ENCODE assay signal across 10 cellular contexts in genomic region chr1:114467491-114467890, GRCh38. TPM values are rescaled to one million over a fixed set of nuclear protein-coding genes. Genes with fewer than 3 reads are reported as not detected.
DNase-seq lines count a peak whose midpoint lies in the region; ATAC-seq, FAIRE-seq and TF ChIP-seq lines count a peak whose summit lies in the region.
"Had no signal": no experiment of that assay in that cellular context is flagged by ENCODE, and none has a peak within 500 bp of the region (broad histone marks: within the 10 kb centered on the region; RNA-seq: fewer than 3 reads in every experiment).

No MANE protein-coding gene starts in this region.

- peaks cover 20 to 23% of the 10 kb centered on the region in 2 donors for H3K4me1 ChIP-seq in naive thymus-derived CD4-positive, alpha-beta T cell (ENCODE audit: control insufficient read depth in 2 of 2, insufficient read depth in 2 of 2, low read length in 2 of 2)
- H3K4me1 ChIP-seq in small intestine (ENCODE audit: control insufficient read depth in 2 of 2, insufficient read depth in 1 of 2, low read depth in 1 of 2, low read length in 1 of 2) (peaks cover 0 to 17% of the 10 kb centered on the region in 2 donors), PC-3 (ENCODE audit: insufficient read depth, low read length) (peaks cover 22% of the 10 kb centered on the region)

- no peak overlapping the region for H2AFZ ChIP-seq in PC-3 (ENCODE audit: low read length)
- H2AFZ ChIP-seq: PC-9 had no signal

- POLR2A ChIA-PET in T-cell (lab: Charles Lee) = interaction anchor here in 1 of 2 donors (0.6 kb wide), 2 partner anchors 44 to 512 kb away, joined by 4 read pairs; partner anchors contain the start of gene TRIM33
- POLR2A ChIA-PET in naive thymus-derived CD4-positive, alpha-beta T cell (lab: Charles Lee) = interaction anchor here (1.5 kb wide), 1 partner anchor 134 kb away, joined by 3 read pairs; no protein-coding TSS in a partner anchor
- POLR2A ChIA-PET in PC-3 (lab: Charles Lee; ENCODE audit: unreplicated experiment) = interaction anchor here (0.5 kb wide), 1 partner anchor 725 kb away, joined by 6 read pairs; no protein-coding TSS in a partner anchor

- H3K4me2 ChIP-seq in PC-3 (ENCODE audit: low read length) = no peak overlapping the region
- H3K4me2 ChIP-seq: PC-9 had no signal

- 96 to 98% (median 97%) methylated on average over 1 of the region's 1 CpG for WGBS in small intestine, 3 donors

- BruUV-seq in PC-3 (replicated peaks; lab: Mats Ljungman, UMichigan) = no TSS peak

- H3K9me3 Mint-ChIP-seq in T-cell = no peaks in the 10 kb centered on the region
- H3K9me3 Mint-ChIP-seq in naive thymus-derived CD4-positive, alpha-beta T cell = peaks cover 0 to 2% (median 0%) of the 10 kb centered on the region in 11 donors

- intact Hi-C loops in naive thymus-derived CD4-positive, alpha-beta T cell (cut with micrococcal nuclease) = loop anchor here in 1 of 2 donors (5.0 kb wide), 2 partner anchors 45 to 115 kb away; partner anchors contain the start of genes BCAS2 and TRIM33
- intact Hi-C loops in PC-3 (cut with micrococcal nuclease) = loop anchor here (5.0 to 10.0 kb wide), 2 partner anchors 40 to 87 kb away; no protein-coding TSS in a partner anchor

- H3K9me2 ChIP-seq in PC-3 (replicated peaks; ENCODE audit: low read length) = no peaks in the 10 kb centered on the region

- H4K20me1 ChIP-seq in PC-3 (ENCODE audit: low read length) = peaks cover 31% of the 10 kb centered on the region; the same call in 1 of the 2 replicates

- DNase-seq in T-cell (no peak), small intestine (no peak), substantia nigra (lab: John Stamatoyannopoulos, UW) (no peak), PC-3 (no peak)
- peak in 3 of 9 donors; percentile 11 to 24 (median 13) for DNase-seq in naive thymus-derived CD4-positive, alpha-beta T cell
- DNase-seq: NCI-H1694 treated with DMSO at 0.1 percent for 48 hours, PC-9, tibial artery had no signal

- peak overlapping the region; percentile 6 to 31 (median 18) for H3K4me3 Mint-ChIP-seq in T-cell
- peak overlapping the region in 9 of 10 donors; percentile 14 to 73 (median 68) for H3K4me3 Mint-ChIP-seq in naive thymus-derived CD4-positive, alpha-beta T cell

- ATAC-seq in GM18517 (IDR thresholded peaks at IDR 0.05; ENCODE audit: unreplicated experiment) (peak; percentile 54), GM21576 (IDR thresholded peaks at IDR 0.05; ENCODE audit: unreplicated experiment) (peak; percentile 56), T-cell (replicated peaks in 1 of 4) (peak in 3 of 4 experiments; percentile 41 to 67 (median 62)), PC-3 (no peak)
- peak; percentile 26 for ATAC-seq in naive thymus-derived CD4-positive, alpha-beta T cell

- H3K36me3 ChIP-seq in naive thymus-derived CD4-positive, alpha-beta T cell (ENCODE audit: control insufficient read depth in 2 of 3, insufficient read depth in 3 of 3, low read length in 3 of 3) = no peaks in the 10 kb centered on the region
- H3K36me3 ChIP-seq in small intestine (ENCODE audit: control insufficient read depth in 2 of 2, insufficient read depth in 2 of 2, low read length in 2 of 2) (no peaks in the 10 kb centered on the region), PC-3 (ENCODE audit: low read depth, low read length) (peaks cover 12% of the 10 kb centered on the region)
- H3K36me3 ChIP-seq: tibial artery had no signal

- no peak overlapping the region for H3K4me3 ChIP-seq in naive thymus-derived CD4-positive, alpha-beta T cell (ENCODE audit: low read length)
- no peak overlapping the region for H3K4me3 ChIP-seq in small intestine (ENCODE audit: low read depth in 1 of 2, low read length in 2 of 2)
- no peak overlapping the region for H3K4me3 ChIP-seq in PC-3 (ENCODE audit: low read length)
- H3K4me3 ChIP-seq: PC-9, tibial artery had no signal

- H3K79me2 ChIP-seq in PC-3 (ENCODE audit: low read length) = peaks cover 92% of the 10 kb centered on the region

- no peak for TF ChIP-seq CTCF in PC-3 (conservative IDR thresholded peaks at IDR 0.05; ENCODE audit: low read depth, low read length)

- no peaks in the 10 kb centered on the region for H3K27me3 ChIP-seq in naive thymus-derived CD4-positive, alpha-beta T cell (ENCODE audit: control insufficient read depth in 2 of 2, insufficient read depth in 2 of 2, low read length in 2 of 2)
- H3K27me3 ChIP-seq in small intestine (ENCODE audit: control insufficient read depth in 2 of 2, insufficient read depth in 2 of 2, low read length in 2 of 2) = no peaks in the 10 kb centered on the region
- no peaks in the 10 kb centered on the region for H3K27me3 ChIP-seq in PC-3 (ENCODE audit: low read length)
- H3K27me3 ChIP-seq: tibial artery had no signal

- no peaks in the 10 kb centered on the region for H3F3A ChIP-seq in PC-3 (ENCODE audit: low read length, unreplicated experiment)

- peak overlapping the region; percentile 26 to 66 for H3K27ac Mint-ChIP-seq in T-cell
- peak overlapping the region in 8 of 9 donors; percentile 20 to 93 (median 64) for H3K27ac Mint-ChIP-seq in naive thymus-derived CD4-positive, alpha-beta T cell

- peaks cover 12% of the 10 kb centered on the region for H3K36me3 Mint-ChIP-seq in T-cell
- peaks cover 0 to 24% (median 6%) of the 10 kb centered on the region in 5 donors for H3K36me3 Mint-ChIP-seq in naive thymus-derived CD4-positive, alpha-beta T cell

- no peaks in the 10 kb centered on the region for H3K27me3 Mint-ChIP-seq in T-cell
- H3K27me3 Mint-ChIP-seq in naive thymus-derived CD4-positive, alpha-beta T cell = no peaks in the 10 kb centered on the region

- H3K9me3 ChIP-seq in naive thymus-derived CD4-positive, alpha-beta T cell (ENCODE audit: control insufficient read depth in 2 of 3, low read length in 3 of 3) = no peaks in the 10 kb centered on the region
- H3K9me3 ChIP-seq in small intestine (ENCODE audit: control insufficient read depth, low read depth) (no peaks in the 10 kb centered on the region), PC-3 (ENCODE audit: low read length) (peaks cover 9% of the 10 kb centered on the region; the same call in 1 of the 2 replicates)
- H3K9me3 ChIP-seq: tibial artery had no signal

- peaks cover 57 to 79% (median 66%) of the 10 kb centered on the region in 3 donors for H3K4me1 Mint-ChIP-seq in T-cell
- peaks cover 45 to 80% (median 62%) of the 10 kb centered on the region in 7 donors for H3K4me1 Mint-ChIP-seq in naive thymus-derived CD4-positive, alpha-beta T cell

- H3K27ac ChIP-seq in naive thymus-derived CD4-positive, alpha-beta T cell (ENCODE audit: low read depth, low read length) = no peak overlapping the region
- H3K27ac ChIP-seq in small intestine (ENCODE audit: low read depth in 1 of 2, low read length in 1 of 2) = no peak overlapping the region
- H3K27ac ChIP-seq in substantia nigra (ENCODE audit: low read depth, low read length, poor library complexity, severe bottlenecking) = no peak overlapping the region
- H3K27ac ChIP-seq in PC-3 (ENCODE audit: low read length) = no peak overlapping the region
- H3K27ac ChIP-seq: PC-9, tibial artery had no signal

- no peak for FAIRE-seq in small intestine (lab: Jason Lieb, UNC)

- no peak overlapping the region for H3K9ac ChIP-seq in PC-3 (ENCODE audit: low read length)

- CTCF ChIA-PET in T-cell (lab: Charles Lee) (interaction anchor here (0.5 to 1.7 kb wide), 4 partner anchors 10 to 85 kb away, joined by 3 to 6 read pairs (median 4); partner anchors contain the start of gene TRIM33 (in 1 of the 2)), PC-3 (lab: Charles Lee) (no interaction called here)
- CTCF ChIA-PET in naive thymus-derived CD4-positive, alpha-beta T cell (lab: Charles Lee) = interaction anchor here (1.5 kb wide), 1 partner anchor 10 kb away, joined by 4 read pairs; no protein-coding TSS in a partner anchor

RNA-seq across cellular contexts. Expression of gene TRIM33, which starts 43.5 kb away (rescaled TPM):
- total RNA-seq in T-cell (10 to 100 TPM; 41.6 to 60.6 (median 47.3) TPM), PC-3 (2014; rRNA removed) (28.8 and 36.7 TPM in 2 replicates)
- 10 to 100 TPM; 43.8 to 57.6 (median 51.1) TPM for total RNA-seq in naive thymus-derived CD4-positive, alpha-beta T cell
- polyA plus RNA-seq in naive thymus-derived CD4-positive, alpha-beta T cell = 10 to 100 TPM; 28.7 to 45.4 TPM
- 10 to 100 TPM in 1 of 3 donors, 1 to 10 TPM in 2; 6.9 to 12.7 (median 9.2) TPM for polyA plus RNA-seq in small intestine
